In the genomic region with DNA sequence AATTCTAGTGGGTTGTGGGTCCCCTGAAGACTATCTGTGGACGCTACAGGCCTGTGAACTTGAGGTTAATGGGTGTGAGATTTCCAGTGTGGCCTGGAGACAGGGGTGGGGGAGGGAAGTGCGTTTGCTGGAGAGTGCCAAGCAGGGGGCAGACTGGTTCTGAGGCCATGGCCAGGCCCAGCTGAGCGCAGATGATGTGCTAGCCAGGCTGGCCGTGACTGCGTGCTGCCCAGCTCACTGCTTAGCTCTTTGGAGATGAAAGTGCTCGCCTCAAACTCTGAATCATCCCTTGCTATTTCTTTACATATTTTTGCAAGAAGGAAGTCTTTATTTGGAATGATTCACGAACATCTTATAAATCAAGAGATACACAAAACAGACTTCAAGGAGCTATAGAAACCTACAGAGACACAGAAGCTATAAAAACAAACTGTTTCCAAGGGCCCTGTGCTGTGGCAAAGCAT, we compare ENCODE assay signal across 8 cellular contexts.
DNase-seq lines count a peak whose midpoint lies in the region; ATAC-seq and TF ChIP-seq lines count a peak whose summit lies in the region.

No MANE protein-coding gene starts in this region.

- H3K9me3 Mint-ChIP-seq in neural crest cell (no peaks in the 10 kb centered on the region), CD14-positive monocyte (peaks cover 0 to 10% (median 7%) of the 10 kb centered on the region in 7 donors)

- intact Hi-C loops in CD14-positive monocyte (cut with micrococcal nuclease): no loop called here

- H3K27me3 Mint-ChIP-seq in neural crest cell (ENCODE audit: low read depth) (no peaks in the 10 kb centered on the region), CD14-positive monocyte (ENCODE audit: low read depth in 3 of 3) (peaks cover 4 to 6% (median 5%) of the 10 kb centered on the region in 3 donors)

- TF ChIP-seq CTCF in RWPE1 (conservative IDR thresholded peaks at IDR 0.05; ENCODE audit: low read depth): no peak
- no peak for TF ChIP-seq CTCF in fibroblast of mammary gland (conservative IDR thresholded peaks at IDR 0.05; ENCODE audit: control insufficient read depth, insufficient read depth, low read depth, low read length)
- no peak for TF ChIP-seq CTCF in neural crest cell (conservative IDR thresholded peaks at IDR 0.05)
- no peak for TF ChIP-seq CTCF in CD14-positive monocyte (IDR thresholded peaks at IDR 0.05)

- H3K27ac Mint-ChIP-seq in neural crest cell (ENCODE audit: unreplicated experiment): peak overlapping the region; percentile 71
- no peak overlapping the region for H3K27ac Mint-ChIP-seq in CD14-positive monocyte

- H3K4me3 Mint-ChIP-seq in neural crest cell (no peak overlapping the region), CD14-positive monocyte (no peak overlapping the region)

- H3K36me3 Mint-ChIP-seq in neural crest cell (ENCODE audit: low read depth) (no peaks in the 10 kb centered on the region), CD14-positive monocyte (no peaks in the 10 kb centered on the region)

- POLR2A ChIA-PET in RWPE1 (lab: Yijun Ruan, JAX; ENCODE audit: low non-redundant PET): interaction anchor here (0.8 kb wide), 1 partner anchor 88 kb away, joined by 3 read pairs; the partner anchor contains the start of gene HSPA2

- DNase-seq in COLO829 (ENCODE audit: low spot score) (peak; percentile 90), RWPE1 (ENCODE audit: low spot score) (peak; percentile 62), fibroblast of mammary gland (ENCODE audit: low read depth) (peak; percentile 88), neural crest cell (ENCODE audit: low read depth, low spot score) (no peak), CD14-positive monocyte (ENCODE audit: low spot score) (no peak), NCI-H524 (lab: John Stamatoyannopoulos, UW) (no peak)

- CTCF ChIA-PET in RWPE1 (lab: Yijun Ruan, JAX): interaction anchor here (0.7 kb wide), 1 partner anchor 11 kb away, joined by 3 read pairs; no protein-coding TSS in a partner anchor

- ATAC-seq in GM18519 (IDR thresholded peaks at IDR 0.05; ENCODE audit: low FRiP score, unreplicated experiment) (no peak), GM21367 (IDR thresholded peaks at IDR 0.05; ENCODE audit: unreplicated experiment) (no peak)

- peaks cover 13% of the 10 kb centered on the region for H3K4me1 Mint-ChIP-seq in neural crest cell
- H3K4me1 Mint-ChIP-seq in CD14-positive monocyte: peaks cover 13% of the 10 kb centered on the region

- peak overlapping the region; percentile 77 for H3K27ac ChIP-seq in RWPE1

- no peak overlapping the region for H3K4me3 ChIP-seq in fibroblast of mammary gland (ENCODE audit: control insufficient read depth, low read depth, low read length)

Comparison
In these comparisons a context has a peak if more than half of its experiments do, and no peak if none do; other contexts are left out.
1. DNase-seq: peak in COLO829 (single experiment), RWPE1 (single experiment) and fibroblast of mammary gland (single experiment); none in neural crest cell (single experiment), CD14-positive monocyte (single experiment) and NCI-H524 (0 of 2).